15 cellular contexts compared by ENCODE assay signal in the genomic region with DNA sequence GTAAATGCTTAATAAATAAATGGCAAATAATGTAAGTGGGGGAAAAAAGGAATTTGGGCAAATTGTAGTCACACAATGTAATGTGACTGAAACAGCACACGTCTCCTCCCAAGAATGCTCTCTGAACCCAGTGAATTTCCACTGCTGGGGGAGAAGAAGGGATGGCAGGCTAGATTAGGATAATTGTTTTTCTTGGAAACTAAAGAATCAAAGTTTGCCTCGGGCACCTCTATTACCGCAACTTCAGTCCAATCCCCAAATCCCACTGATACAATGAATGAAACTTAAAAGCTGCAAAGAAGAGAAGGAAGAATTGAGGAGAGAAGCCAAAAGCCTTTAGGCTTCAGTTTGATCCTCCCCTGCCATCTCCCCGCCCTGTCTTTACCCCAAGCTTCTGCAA.
"Had no signal": no experiment of that assay in that cellular context is flagged by ENCODE, and none has a peak within 500 bp of the region (broad histone marks: within the 10 kb centered on the region; RNA-seq: fewer than 3 reads in every experiment).

No MANE protein-coding gene starts in this region.

- H3K9me3 ChIP-seq: prostate gland had no signal

- H3K4me1 Mint-ChIP-seq: activated CD4-positive, alpha-beta memory T cell treated with anti-CD3 and anti-CD28 coated beads, Interleukin-2, amount 10 ng/mL, durations not matched to agents 7 days and 5 days had no signal

- H3K27me3 ChIP-seq: adrenal gland, suprapubic skin had no signal

- ATAC-seq: right cardiac atrium had no signal

- H3K27me3 Mint-ChIP-seq: activated CD4-positive, alpha-beta memory T cell treated with anti-CD3 and anti-CD28 coated beads, Interleukin-2, amount 10 ng/mL, durations not matched to agents 7 days and 5 days; activated T-cell treated with anti-CD3 and anti-CD28 coated beads, Interleukin-2, amount 50 U/mL, for 24 hours; stimulated activated naive CD8-positive, alpha-beta T cell treated with anti-CD3 and anti-CD28 coated beads, Interleukin-15, Interleukin-2, amounts not matched to agents 100 ng/mL and 50 ng/mL, for 24 hours had no signal

- H3K4me3 Mint-ChIP-seq: activated CD4-positive, alpha-beta memory T cell treated with anti-CD3 and anti-CD28 coated beads, Interleukin-2, amount 10 ng/mL, durations not matched to agents 7 days and 5 days; activated T-cell treated with anti-CD3 and anti-CD28 coated beads, Interleukin-2, amount 50 U/mL, for 24 hours; nephron; stimulated activated naive CD8-positive, alpha-beta T cell treated with anti-CD3 and anti-CD28 coated beads, Interleukin-15, Interleukin-2, amounts not matched to agents 100 ng/mL and 50 ng/mL, for 24 hours had no signal

- H3K27ac ChIP-seq: adrenal gland, prostate gland, suprapubic skin had no signal

- DNase-seq: activated CD4-positive, alpha-beta memory T cell treated with anti-CD3 and anti-CD28 coated beads, Interleukin-2, amount 10 ng/mL, durations not matched to agents 7 days and 5 days; activated CD4-positive, alpha-beta T cell treated with anti-CD3 and anti-CD28 coated beads for 4 hours; activated effector memory CD4-positive, alpha-beta T cell treated with Interleukin-2 at 50 U/mL for 16 hours; activated naive CD4-positive, alpha-beta T cell treated with anti-CD3 and anti-CD28 coated beads, Interleukin-2, amount 50 U/mL, for 16 hours; activated T-cell treated with anti-CD3 and anti-CD28 coated beads, Interleukin-2, amount 50 U/mL, for 24 hours; adrenal gland; hypothalamus; kidney glomerular epithelial cell; occipital lobe; right cardiac atrium; trophoblast cell had no signal

- H3K4me1 ChIP-seq: adrenal gland, prostate gland had no signal

- H3K27ac Mint-ChIP-seq: activated CD4-positive, alpha-beta memory T cell treated with anti-CD3 and anti-CD28 coated beads, Interleukin-2, amount 10 ng/mL, durations not matched to agents 7 days and 5 days; activated T-cell treated with anti-CD3 and anti-CD28 coated beads, Interleukin-2, amount 50 U/mL, for 24 hours; nephron; stimulated activated naive CD8-positive, alpha-beta T cell treated with anti-CD3 and anti-CD28 coated beads, Interleukin-15, Interleukin-2, amounts not matched to agents 100 ng/mL and 50 ng/mL, for 24 hours had no signal

- H3K36me3 ChIP-seq: adrenal gland, prostate gland, suprapubic skin had no signal

- H3K4me3 ChIP-seq: adrenal gland, prostate gland, suprapubic skin had no signal
